Comparison of ENCODE assay signal across 1 cellular context in the genomic region with DNA sequence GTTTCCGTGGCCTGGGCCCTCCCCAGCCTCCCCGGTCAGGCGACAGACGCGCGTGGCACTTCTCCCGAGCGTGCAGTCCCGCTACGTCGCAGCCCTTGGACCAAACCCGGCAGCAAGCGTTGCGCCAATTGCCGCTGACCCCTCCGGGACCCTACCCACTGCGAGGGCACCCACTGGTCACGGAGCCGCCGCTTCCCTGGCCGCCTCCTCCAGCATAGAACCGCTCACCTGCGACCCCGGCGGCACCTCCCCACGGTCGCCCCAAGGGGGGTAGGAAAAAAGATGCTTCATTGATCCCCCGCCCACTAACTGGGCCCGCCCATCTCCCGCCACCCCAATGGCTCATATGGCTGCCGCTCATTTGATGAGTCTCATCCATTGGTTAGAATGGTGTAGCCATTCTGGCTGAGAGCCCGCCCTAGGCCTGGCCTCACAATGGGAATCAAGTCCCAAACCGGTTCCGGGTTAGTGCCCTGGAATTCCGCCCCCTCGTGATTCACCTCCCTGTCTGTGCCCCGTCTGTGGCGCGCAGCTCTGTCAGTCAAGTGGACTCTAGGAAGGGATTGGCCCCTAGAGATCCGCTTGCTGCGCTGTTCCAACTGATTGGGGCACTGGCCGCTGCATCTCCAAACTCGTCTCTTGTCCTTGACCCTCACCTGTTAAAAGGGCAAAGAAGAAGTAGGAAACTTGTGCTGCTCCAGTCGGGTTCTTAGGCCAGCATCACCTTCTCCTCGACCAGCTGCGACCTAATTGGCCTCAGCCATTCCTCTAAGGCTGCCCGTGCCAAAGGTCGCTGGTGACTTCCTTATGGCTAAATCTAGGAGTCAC.
TF ChIP-seq lines count a peak whose summit lies in the region.

A gene (minus strand): TSS at position 274 of the 828 bp plus-strand sequence. CDS start 11,323 bp downstream, outside the sequence.

TF ChIP-seq in HepG2, 621 proteins besides CTCF, POLR2A, EP300 and RAD21 (continued from another document and continues in another):
- TF ChIP-seq, protein P1, sequence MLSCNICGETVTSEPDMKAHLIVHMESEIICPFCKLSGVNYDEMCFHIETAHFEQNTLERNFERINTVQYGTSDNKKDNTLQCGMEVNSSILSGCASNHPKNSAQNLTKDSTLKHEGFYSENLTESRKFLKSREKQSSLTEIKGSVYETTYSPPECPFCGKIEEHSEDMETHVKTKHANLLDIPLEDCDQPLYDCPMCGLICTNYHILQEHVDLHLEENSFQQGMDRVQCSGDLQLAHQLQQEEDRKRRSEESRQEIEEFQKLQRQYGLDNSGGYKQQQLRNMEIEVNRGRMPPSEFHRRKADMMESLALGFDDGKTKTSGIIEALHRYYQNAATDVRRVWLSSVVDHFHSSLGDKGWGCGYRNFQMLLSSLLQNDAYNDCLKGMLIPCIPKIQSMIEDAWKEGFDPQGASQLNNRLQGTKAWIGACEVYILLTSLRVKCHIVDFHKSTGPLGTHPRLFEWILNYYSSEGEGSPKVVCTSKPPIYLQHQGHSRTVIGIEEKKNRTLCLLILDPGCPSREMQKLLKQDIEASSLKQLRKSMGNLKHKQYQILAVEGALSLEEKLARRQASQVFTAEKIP (CRISPR knock-in tag; IDR thresholded peaks at IDR 0.05; ENCODE audit: borderline replicate concordance), result no peak
- TF ChIP-seq, protein P2, sequence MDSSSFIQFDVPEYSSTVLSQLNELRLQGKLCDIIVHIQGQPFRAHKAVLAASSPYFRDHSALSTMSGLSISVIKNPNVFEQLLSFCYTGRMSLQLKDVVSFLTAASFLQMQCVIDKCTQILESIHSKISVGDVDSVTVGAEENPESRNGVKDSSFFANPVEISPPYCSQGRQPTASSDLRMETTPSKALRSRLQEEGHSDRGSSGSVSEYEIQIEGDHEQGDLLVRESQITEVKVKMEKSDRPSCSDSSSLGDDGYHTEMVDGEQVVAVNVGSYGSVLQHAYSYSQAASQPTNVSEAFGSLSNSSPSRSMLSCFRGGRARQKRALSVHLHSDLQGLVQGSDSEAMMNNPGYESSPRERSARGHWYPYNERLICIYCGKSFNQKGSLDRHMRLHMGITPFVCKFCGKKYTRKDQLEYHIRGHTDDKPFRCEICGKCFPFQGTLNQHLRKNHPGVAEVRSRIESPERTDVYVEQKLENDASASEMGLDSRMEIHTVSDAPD (CRISPR knock-in tag; IDR thresholded peaks at IDR 0.05), result no peak
- TF ChIP-seq, protein P3, sequence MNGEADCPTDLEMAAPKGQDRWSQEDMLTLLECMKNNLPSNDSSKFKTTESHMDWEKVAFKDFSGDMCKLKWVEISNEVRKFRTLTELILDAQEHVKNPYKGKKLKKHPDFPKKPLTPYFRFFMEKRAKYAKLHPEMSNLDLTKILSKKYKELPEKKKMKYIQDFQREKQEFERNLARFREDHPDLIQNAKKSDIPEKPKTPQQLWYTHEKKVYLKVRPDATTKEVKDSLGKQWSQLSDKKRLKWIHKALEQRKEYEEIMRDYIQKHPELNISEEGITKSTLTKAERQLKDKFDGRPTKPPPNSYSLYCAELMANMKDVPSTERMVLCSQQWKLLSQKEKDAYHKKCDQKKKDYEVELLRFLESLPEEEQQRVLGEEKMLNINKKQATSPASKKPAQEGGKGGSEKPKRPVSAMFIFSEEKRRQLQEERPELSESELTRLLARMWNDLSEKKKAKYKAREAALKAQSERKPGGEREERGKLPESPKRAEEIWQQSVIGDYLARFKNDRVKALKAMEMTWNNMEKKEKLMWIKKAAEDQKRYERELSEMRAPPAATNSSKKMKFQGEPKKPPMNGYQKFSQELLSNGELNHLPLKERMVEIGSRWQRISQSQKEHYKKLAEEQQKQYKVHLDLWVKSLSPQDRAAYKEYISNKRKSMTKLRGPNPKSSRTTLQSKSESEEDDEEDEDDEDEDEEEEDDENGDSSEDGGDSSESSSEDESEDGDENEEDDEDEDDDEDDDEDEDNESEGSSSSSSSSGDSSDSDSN (CRISPR knock-in tag; IDR thresholded peaks at IDR 0.05), result peak; percentile 43
- TF ChIP-seq, protein P4, sequence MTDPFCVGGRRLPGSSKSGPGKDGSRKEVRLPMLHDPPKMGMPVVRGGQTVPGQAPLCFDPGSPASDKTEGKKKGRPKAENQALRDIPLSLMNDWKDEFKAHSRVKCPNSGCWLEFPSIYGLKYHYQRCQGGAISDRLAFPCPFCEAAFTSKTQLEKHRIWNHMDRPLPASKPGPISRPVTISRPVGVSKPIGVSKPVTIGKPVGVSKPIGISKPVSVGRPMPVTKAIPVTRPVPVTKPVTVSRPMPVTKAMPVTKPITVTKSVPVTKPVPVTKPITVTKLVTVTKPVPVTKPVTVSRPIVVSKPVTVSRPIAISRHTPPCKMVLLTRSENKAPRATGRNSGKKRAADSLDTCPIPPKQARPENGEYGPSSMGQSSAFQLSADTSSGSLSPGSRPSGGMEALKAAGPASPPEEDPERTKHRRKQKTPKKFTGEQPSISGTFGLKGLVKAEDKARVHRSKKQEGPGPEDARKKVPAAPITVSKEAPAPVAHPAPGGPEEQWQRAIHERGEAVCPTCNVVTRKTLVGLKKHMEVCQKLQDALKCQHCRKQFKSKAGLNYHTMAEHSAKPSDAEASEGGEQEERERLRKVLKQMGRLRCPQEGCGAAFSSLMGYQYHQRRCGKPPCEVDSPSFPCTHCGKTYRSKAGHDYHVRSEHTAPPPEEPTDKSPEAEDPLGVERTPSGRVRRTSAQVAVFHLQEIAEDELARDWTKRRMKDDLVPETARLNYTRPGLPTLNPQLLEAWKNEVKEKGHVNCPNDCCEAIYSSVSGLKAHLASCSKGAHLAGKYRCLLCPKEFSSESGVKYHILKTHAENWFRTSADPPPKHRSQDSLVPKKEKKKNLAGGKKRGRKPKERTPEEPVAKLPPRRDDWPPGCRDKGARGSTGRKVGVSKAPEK (CRISPR knock-in tag; IDR thresholded peaks at IDR 0.05; ENCODE audit: borderline replicate concordance), result no peak
- TF ChIP-seq SP2 (CRISPR knock-in tag; IDR thresholded peaks at IDR 0.05), result peak; percentile 99
- peak; percentile 75 to 91 for TF ChIP-seq NR2F1 (CRISPR knock-in tag; IDR thresholded peaks at IDR 0.05)
- peak; percentile 99 for TF ChIP-seq ZMYM4 (CRISPR knock-in tag; IDR thresholded peaks at IDR 0.05)
- no peak for TF ChIP-seq RFX3 (CRISPR knock-in tag; IDR thresholded peaks at IDR 0.05)
- no peak for TF ChIP-seq DNMT3B (CRISPR knock-in tag; conservative IDR thresholded peaks at IDR 0.05)
- TF ChIP-seq YY1 (IDR thresholded peaks at IDR 0.05; ENCODE audit: insufficient read depth, insufficient replicate concordance, low read depth, low read length), result peak; percentile 14
- no peak for TF ChIP-seq SNAPC2 (CRISPR knock-in tag; IDR thresholded peaks at IDR 0.05)
- peak; percentile 74 for TF ChIP-seq YEATS4 (CRISPR knock-in tag; IDR thresholded peaks at IDR 0.05; ENCODE audit: borderline replicate concordance)
- TF ChIP-seq ZNF207 (IDR thresholded peaks at IDR 0.05; ENCODE audit: borderline replicate concordance), result no peak
- TF ChIP-seq, protein P5, sequence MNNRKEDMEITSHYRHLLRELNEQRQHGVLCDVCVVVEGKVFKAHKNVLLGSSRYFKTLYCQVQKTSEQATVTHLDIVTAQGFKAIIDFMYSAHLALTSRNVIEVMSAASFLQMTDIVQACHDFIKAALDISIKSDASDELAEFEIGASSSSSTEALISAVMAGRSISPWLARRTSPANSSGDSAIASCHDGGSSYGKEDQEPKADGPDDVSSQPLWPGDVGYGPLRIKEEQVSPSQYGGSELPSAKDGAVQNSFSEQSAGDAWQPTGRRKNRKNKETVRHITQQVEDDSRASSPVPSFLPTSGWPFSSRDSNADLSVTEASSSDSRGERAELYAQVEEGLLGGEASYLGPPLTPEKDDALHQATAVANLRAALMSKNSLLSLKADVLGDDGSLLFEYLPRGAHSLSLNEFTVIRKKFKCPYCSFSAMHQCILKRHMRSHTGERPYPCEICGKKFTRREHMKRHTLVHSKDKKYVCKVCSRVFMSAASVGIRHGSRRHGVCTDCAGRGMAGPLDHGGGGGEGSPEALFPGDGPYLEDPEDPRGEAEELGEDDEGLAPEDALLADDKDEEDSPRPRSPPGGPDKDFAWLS (CRISPR knock-in tag; IDR thresholded peaks at IDR 0.05; ENCODE audit: borderline replicate concordance), result no peak
- TF ChIP-seq, protein P6, sequence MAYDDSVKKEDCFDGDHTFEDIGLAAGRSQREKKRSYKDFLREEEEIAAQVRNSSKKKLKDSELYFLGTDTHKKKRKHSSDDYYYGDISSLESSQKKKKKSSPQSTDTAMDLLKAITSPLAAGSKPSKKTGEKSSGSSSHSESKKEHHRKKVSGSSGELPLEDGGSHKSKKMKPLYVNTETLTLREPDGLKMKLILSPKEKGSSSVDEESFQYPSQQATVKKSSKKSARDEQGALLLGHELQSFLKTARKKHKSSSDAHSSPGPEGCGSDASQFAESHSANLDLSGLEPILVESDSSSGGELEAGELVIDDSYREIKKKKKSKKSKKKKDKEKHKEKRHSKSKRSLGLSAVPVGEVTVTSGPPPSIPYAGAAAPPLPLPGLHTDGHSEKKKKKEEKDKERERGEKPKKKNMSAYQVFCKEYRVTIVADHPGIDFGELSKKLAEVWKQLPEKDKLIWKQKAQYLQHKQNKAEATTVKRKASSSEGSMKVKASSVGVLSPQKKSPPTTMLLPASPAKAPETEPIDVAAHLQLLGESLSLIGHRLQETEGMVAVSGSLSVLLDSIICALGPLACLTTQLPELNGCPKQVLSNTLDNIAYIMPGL (CRISPR knock-in tag; IDR thresholded peaks at IDR 0.05; ENCODE audit: borderline replicate concordance in 1 of 2, low read depth in 1 of 2), result peak; percentile 33 to 57; a peak in 2 of 4 replicates
- TF ChIP-seq, protein P7, sequence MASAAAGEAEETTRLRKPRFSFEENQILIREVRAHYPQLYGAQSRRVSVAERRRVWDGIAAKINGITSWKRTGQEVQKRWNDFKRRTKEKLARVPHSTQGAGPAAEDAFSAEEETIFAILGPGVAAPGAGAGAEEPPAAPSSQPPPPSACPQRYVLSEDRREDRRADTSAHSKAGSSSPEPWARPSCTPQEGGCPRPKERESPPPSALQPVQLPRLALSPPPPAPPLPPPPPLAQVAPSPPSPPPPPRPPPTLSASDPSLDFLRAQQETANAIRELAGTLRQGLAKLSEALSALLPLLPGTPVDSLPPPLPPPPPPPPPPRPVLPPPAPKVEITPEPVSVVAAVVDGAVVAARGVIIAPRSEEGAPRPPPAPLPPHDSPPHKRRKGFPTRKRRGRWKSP (CRISPR knock-in tag; IDR thresholded peaks at IDR 0.05), result no peak
- TF ChIP-seq NR1H2 (CRISPR knock-in tag; IDR thresholded peaks at IDR 0.05; ENCODE audit: borderline replicate concordance, low read depth), result no peak
- TF ChIP-seq, protein P8, sequence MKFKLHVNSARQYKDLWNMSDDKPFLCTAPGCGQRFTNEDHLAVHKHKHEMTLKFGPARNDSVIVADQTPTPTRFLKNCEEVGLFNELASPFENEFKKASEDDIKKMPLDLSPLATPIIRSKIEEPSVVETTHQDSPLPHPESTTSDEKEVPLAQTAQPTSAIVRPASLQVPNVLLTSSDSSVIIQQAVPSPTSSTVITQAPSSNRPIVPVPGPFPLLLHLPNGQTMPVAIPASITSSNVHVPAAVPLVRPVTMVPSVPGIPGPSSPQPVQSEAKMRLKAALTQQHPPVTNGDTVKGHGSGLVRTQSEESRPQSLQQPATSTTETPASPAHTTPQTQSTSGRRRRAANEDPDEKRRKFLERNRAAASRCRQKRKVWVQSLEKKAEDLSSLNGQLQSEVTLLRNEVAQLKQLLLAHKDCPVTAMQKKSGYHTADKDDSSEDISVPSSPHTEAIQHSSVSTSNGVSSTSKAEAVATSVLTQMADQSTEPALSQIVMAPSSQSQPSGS (CRISPR knock-in tag; IDR thresholded peaks at IDR 0.05), result peak; percentile 37; the same call in 1 of the 2 replicates
- TF ChIP-seq NFYC (CRISPR knock-in tag; IDR thresholded peaks at IDR 0.05), result peak; percentile 97
- no peak; the same call in 1 of the 2 replicates for TF ChIP-seq EHMT2 (IDR thresholded peaks at IDR 0.05; ENCODE audit: borderline replicate concordance, low read depth, low read length)
- TF ChIP-seq, protein P9, sequence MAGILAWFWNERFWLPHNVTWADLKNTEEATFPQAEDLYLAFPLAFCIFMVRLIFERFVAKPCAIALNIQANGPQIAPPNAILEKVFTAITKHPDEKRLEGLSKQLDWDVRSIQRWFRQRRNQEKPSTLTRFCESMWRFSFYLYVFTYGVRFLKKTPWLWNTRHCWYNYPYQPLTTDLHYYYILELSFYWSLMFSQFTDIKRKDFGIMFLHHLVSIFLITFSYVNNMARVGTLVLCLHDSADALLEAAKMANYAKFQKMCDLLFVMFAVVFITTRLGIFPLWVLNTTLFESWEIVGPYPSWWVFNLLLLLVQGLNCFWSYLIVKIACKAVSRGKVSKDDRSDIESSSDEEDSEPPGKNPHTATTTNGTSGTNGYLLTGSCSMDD (CRISPR knock-in tag; IDR thresholded peaks at IDR 0.05), result no peak
- TF ChIP-seq ERF (CRISPR knock-in tag; IDR thresholded peaks at IDR 0.05), result 0 out of 2 replicates have a peak, but pooled peaks have one; percentile 40
- no peak for TF ChIP-seq REL (CRISPR knock-in tag; conservative IDR thresholded peaks at IDR 0.05)
- peak; percentile 73 for TF ChIP-seq ZBTB38 (CRISPR knock-in tag; IDR thresholded peaks at IDR 0.05)
- peak; percentile 74 for TF ChIP-seq ZNF501 (CRISPR knock-in tag; IDR thresholded peaks at IDR 0.05)
- TF ChIP-seq ZNF776 (CRISPR knock-in tag; IDR thresholded peaks at IDR 0.05), result 0 out of 2 replicates have a peak, but pooled peaks have one; percentile 47
- TF ChIP-seq ZNF33B (CRISPR knock-in tag; IDR thresholded peaks at IDR 0.05), result no peak
- TF ChIP-seq MIER2 (CRISPR knock-in tag; IDR thresholded peaks at IDR 0.05), result no peak
- TF ChIP-seq ZNF569 (CRISPR knock-in tag; IDR thresholded peaks at IDR 0.05; ENCODE audit: borderline replicate concordance), result no peak
- TF ChIP-seq, protein P10, sequence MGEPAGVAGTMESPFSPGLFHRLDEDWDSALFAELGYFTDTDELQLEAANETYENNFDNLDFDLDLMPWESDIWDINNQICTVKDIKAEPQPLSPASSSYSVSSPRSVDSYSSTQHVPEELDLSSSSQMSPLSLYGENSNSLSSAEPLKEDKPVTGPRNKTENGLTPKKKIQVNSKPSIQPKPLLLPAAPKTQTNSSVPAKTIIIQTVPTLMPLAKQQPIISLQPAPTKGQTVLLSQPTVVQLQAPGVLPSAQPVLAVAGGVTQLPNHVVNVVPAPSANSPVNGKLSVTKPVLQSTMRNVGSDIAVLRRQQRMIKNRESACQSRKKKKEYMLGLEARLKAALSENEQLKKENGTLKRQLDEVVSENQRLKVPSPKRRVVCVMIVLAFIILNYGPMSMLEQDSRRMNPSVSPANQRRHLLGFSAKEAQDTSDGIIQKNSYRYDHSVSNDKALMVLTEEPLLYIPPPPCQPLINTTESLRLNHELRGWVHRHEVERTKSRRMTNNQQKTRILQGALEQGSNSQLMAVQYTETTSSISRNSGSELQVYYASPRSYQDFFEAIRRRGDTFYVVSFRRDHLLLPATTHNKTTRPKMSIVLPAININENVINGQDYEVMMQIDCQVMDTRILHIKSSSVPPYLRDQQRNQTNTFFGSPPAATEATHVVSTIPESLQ (CRISPR knock-in tag; conservative IDR thresholded peaks at IDR 0.05), result no peak
- TF ChIP-seq TBX2 (CRISPR knock-in tag; IDR thresholded peaks at IDR 0.05; ENCODE audit: borderline replicate concordance), result peak; percentile 48
- peak; percentile 79 for TF ChIP-seq HNRNPLL (IDR thresholded peaks at IDR 0.05; ENCODE audit: low read depth, low read length, poor library complexity, severe bottlenecking)
- TF ChIP-seq PHF8 (CRISPR knock-in tag; IDR thresholded peaks at IDR 0.05), result peak; percentile 84
- TF ChIP-seq, protein P11, sequence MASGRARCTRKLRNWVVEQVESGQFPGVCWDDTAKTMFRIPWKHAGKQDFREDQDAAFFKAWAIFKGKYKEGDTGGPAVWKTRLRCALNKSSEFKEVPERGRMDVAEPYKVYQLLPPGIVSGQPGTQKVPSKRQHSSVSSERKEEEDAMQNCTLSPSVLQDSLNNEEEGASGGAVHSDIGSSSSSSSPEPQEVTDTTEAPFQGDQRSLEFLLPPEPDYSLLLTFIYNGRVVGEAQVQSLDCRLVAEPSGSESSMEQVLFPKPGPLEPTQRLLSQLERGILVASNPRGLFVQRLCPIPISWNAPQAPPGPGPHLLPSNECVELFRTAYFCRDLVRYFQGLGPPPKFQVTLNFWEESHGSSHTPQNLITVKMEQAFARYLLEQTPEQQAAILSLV (CRISPR knock-in tag; IDR thresholded peaks at IDR 0.05; ENCODE audit: borderline replicate concordance), result peak; percentile 44; the same call in 1 of the 2 replicates
- no peak for TF ChIP-seq ZFP37 (CRISPR knock-in tag; IDR thresholded peaks at IDR 0.05; ENCODE audit: borderline replicate concordance)
